ENCODE assay signal across 8 cellular contexts in genomic region chr11:62680825-62681240, GRCh38. TPM values are rescaled to one million over a fixed set of nuclear protein-coding genes. Genes with fewer than 3 reads are reported as not detected.
DNase-seq lines count a peak whose midpoint lies in the region; ATAC-seq and TF ChIP-seq lines count a peak whose summit lies in the region.

No MANE protein-coding gene starts in this region.

- ATAC-seq in HG02798 (IDR thresholded peaks at IDR 0.05; ENCODE audit: poor library complexity, unreplicated experiment), result peak; percentile 61

- peak overlapping the region; percentile 44 for H3K4me3 Mint-ChIP-seq in activated CD4-positive, alpha-beta T cell treated with anti-CD3 and anti-CD28 coated beads, Interleukin-2, amount 10 ng/mL, durations not matched to agents 24 days and 14 days

- peak; percentile 26 to 31 for DNase-seq in activated CD4-positive, alpha-beta T cell treated with anti-CD3 and anti-CD28 coated beads for 4 hours
- no peak for DNase-seq in activated CD4-positive, alpha-beta T cell treated with anti-CD3 and anti-CD28 coated beads for 1 hour
- peak; percentile 26 for DNase-seq in NCI-H345 treated with DMSO at 0.1 percent for 48 hours (lab: John Stamatoyannopoulos, UW; ENCODE audit: unreplicated experiment)
- DNase-seq in activated CD4-positive, alpha-beta T cell treated with anti-CD3 and anti-CD28 coated beads, Interleukin-2, amount 10 ng/mL, durations not matched to agents 24 days and 14 days, result peak; percentile 84
- DNase-seq in fibroblast of gingiva (ENCODE audit: low read depth), result peak; percentile 88
- peak in 3 of 5 donors; percentile 52 to 60 (median 52) for DNase-seq in ovary
- no peak for DNase-seq in iPS-NIHi11 (ENCODE audit: low spot score)

- TF ChIP-seq POLR2A in ovary (IDR thresholded peaks at IDR 0.05), result no peak

- 28 to 44% (median 33%) methylated on average over 4 of the region's 4 CpGs for WGBS in ovary, 3 donors

- H3K27me3 Mint-ChIP-seq in activated CD4-positive, alpha-beta T cell treated with anti-CD3 and anti-CD28 coated beads, Interleukin-2, amount 10 ng/mL, durations not matched to agents 24 days and 14 days, result no peaks in the 10 kb centered on the region

- intact Hi-C loops in activated CD4-positive, alpha-beta T cell treated with anti-CD3 and anti-CD28 coated beads, Interleukin-2, amount 10 ng/mL, durations not matched to agents 24 days and 14 days (cut with micrococcal nuclease), result no loop called here
- intact Hi-C loops in ovary (cut with DNase I), result no loop called here

- H3K9me3 Mint-ChIP-seq in activated CD4-positive, alpha-beta T cell treated with anti-CD3 and anti-CD28 coated beads, Interleukin-2, amount 10 ng/mL, durations not matched to agents 24 days and 14 days, result no peaks in the 10 kb centered on the region

- TF ChIP-seq CTCF in ovary (IDR thresholded peaks at IDR 0.05), result peak in 2 of 3 donors; percentile 40 to 54

- no peaks in the 10 kb centered on the region for H3K27me3 ChIP-seq in ovary

- H3K27ac ChIP-seq in ovary, result no peak overlapping the region

- no peaks in the 10 kb centered on the region for H3K36me3 ChIP-seq in ovary

- peaks cover 21% of the 10 kb centered on the region for H3K36me3 Mint-ChIP-seq in activated CD4-positive, alpha-beta T cell treated with anti-CD3 and anti-CD28 coated beads, Interleukin-2, amount 10 ng/mL, durations not matched to agents 24 days and 14 days (ENCODE audit: low read depth)

- no peak for TF ChIP-seq EP300 in ovary (IDR thresholded peaks at IDR 0.05)

- H3K4me3 ChIP-seq in ovary, result no peak overlapping the region

- H3K27ac Mint-ChIP-seq in activated CD4-positive, alpha-beta T cell treated with anti-CD3 and anti-CD28 coated beads, Interleukin-2, amount 10 ng/mL, durations not matched to agents 24 days and 14 days, result peak overlapping the region; percentile 61

- peaks cover 3% of the 10 kb centered on the region for H3K4me1 ChIP-seq in ovary (ENCODE audit: insufficient read depth)

- no peaks in the 10 kb centered on the region for H3K9me3 ChIP-seq in ovary

- H3K4me1 Mint-ChIP-seq in activated CD4-positive, alpha-beta T cell treated with anti-CD3 and anti-CD28 coated beads, Interleukin-2, amount 10 ng/mL, durations not matched to agents 24 days and 14 days, result peaks cover 24% of the 10 kb centered on the region

RNA-seq across cellular contexts. Expression of gene UBXN1, which starts 2.0 kb away (rescaled TPM):
- 118 and 121 TPM in 2 replicates for total RNA-seq in activated CD4-positive, alpha-beta T cell treated with anti-CD3 and anti-CD28 coated beads, Interleukin-2, amount 10 ng/mL, durations not matched to agents 24 days and 14 days
- 100 to 1,000 TPM; 106 to 239 (median 170) TPM for total RNA-seq in ovary
- 100 to 1,000 TPM in 1 of 2 donors, 10 to 100 TPM in 1; 97.6 to 284 TPM for polyA plus RNA-seq in ovary

RNA-seq across cellular contexts. Expression of gene LRRN4CL, which starts 8.5 kb away (rescaled TPM):
- total RNA-seq in activated CD4-positive, alpha-beta T cell treated with anti-CD3 and anti-CD28 coated beads, Interleukin-2, amount 10 ng/mL, durations not matched to agents 24 days and 14 days, result 0.16 and 0.17 TPM in 2 replicates
- 10 to 100 TPM; 19.5 to 38.6 (median 25.5) TPM for total RNA-seq in ovary
- 10 to 100 TPM; 18.5 to 23.1 TPM for polyA plus RNA-seq in ovary

RNA-seq across cellular contexts. Expression of gene LBHD1, which starts 8.8 kb away (rescaled TPM):
- total RNA-seq in activated CD4-positive, alpha-beta T cell treated with anti-CD3 and anti-CD28 coated beads, Interleukin-2, amount 10 ng/mL, durations not matched to agents 24 days and 14 days, result 21.5 and 23.0 TPM in 2 replicates
- 1 to 10 TPM; 2.4 to 6.0 (median 4.6) TPM for total RNA-seq in ovary
- 1 to 10 TPM; 2.6 to 5.3 TPM for polyA plus RNA-seq in ovary

RNA-seq across cellular contexts. Expression of gene UQCC3, which starts 9.4 kb away (rescaled TPM):
- total RNA-seq in activated CD4-positive, alpha-beta T cell treated with anti-CD3 and anti-CD28 coated beads, Interleukin-2, amount 10 ng/mL, durations not matched to agents 24 days and 14 days, result 8.6 and 9.4 TPM in 2 replicates
- total RNA-seq in ovary, result 10 to 100 TPM in 2 of 7 donors, 1 to 10 TPM in 5; 7.1 to 13.7 (median 8.9) TPM
- 1 to 10 TPM; 1.6 to 9.6 TPM for polyA plus RNA-seq in ovary

RNA-seq across cellular contexts. Expression of gene CSKMT, which starts 15.7 kb away (rescaled TPM):
- total RNA-seq in activated CD4-positive, alpha-beta T cell treated with anti-CD3 and anti-CD28 coated beads, Interleukin-2, amount 10 ng/mL, durations not matched to agents 24 days and 14 days, result 59.5 and 60.9 TPM in 2 replicates
- 10 to 100 TPM; 14.2 to 31.5 (median 21.7) TPM for total RNA-seq in ovary
- 10 to 100 TPM in 1 of 2 donors, 1 to 10 TPM in 1; 3.6 to 16.9 TPM for polyA plus RNA-seq in ovary

Comparison
In these comparisons a context has a peak if more than half of its experiments do, and no peak if none do; other contexts are left out.
1. DNase-seq: peak in activated CD4-positive, alpha-beta T cell treated with anti-CD3 and anti-CD28 coated beads for 4 hours (2 of 2), NCI-H345 treated with DMSO at 0.1 percent for 48 hours (single experiment), activated CD4-positive, alpha-beta T cell treated with anti-CD3 and anti-CD28 coated beads, Interleukin-2, amount 10 ng/mL, durations not matched to agents 24 days and 14 days (single experiment), fibroblast of gingiva (single experiment) and ovary (3 of 5); none in activated CD4-positive, alpha-beta T cell treated with anti-CD3 and anti-CD28 coated beads for 1 hour (single experiment) and iPS-NIHi11 (single experiment).
2. RNA of gene LRRN4CL, which starts 8.5 kb away (total RNA-seq): 19.5 to 38.6 TPM in ovary; 0.16 to 0.17 TPM in activated CD4-positive, alpha-beta T cell treated with anti-CD3 and anti-CD28 coated beads, Interleukin-2, amount 10 ng/mL, durations not matched to agents 24 days and 14 days; every median in the first group is over 10 times any median in the second.